In genomic region chr3:160956785-160957184, GRCh38 we compare ENCODE assay signal across 8 cellular contexts.
DNase-seq lines count a peak whose midpoint lies in the region; ATAC-seq and TF ChIP-seq lines count a peak whose summit lies in the region.

No MANE protein-coding gene starts in this region.

- in situ Hi-C loops in astrocyte of the spinal cord (cut with HindIII; ENCODE audit: low sequenced_read_pairs): no loop called here

- H3K4me3 ChIP-seq in astrocyte of the spinal cord (ENCODE audit: low read depth, low read length) (no peak overlapping the region), retinal pigment epithelial cell (ENCODE audit: low read length) (no peak overlapping the region)

- TF ChIP-seq CTCF in AG09319 (IDR thresholded peaks at IDR 0.05; ENCODE audit: low read depth, low read length) (peak; percentile 39), astrocyte of the spinal cord (IDR thresholded peaks at IDR 0.05; ENCODE audit: low read depth, low read length) (peak; percentile 44), retinal pigment epithelial cell (conservative IDR thresholded peaks at IDR 0.05; ENCODE audit: low read depth, low read length) (peak; percentile 42)

- DNase-seq in AG09319 (ENCODE audit: extremely low read depth, low read depth) (no peak), astrocyte of the spinal cord (ENCODE audit: low read depth, low spot score) (peak; percentile 36), retinal pigment epithelial cell (ENCODE audit: low read depth) (no peak), NCI-H1436 treated with DMSO at 0.1 percent for 48 hours (lab: John Stamatoyannopoulos, UW) (no peak), cortex of kidney (lab: John Stamatoyannopoulos, UW) (no peak)
- DNase-seq in activated CD4-positive, alpha-beta T cell treated with anti-CD3 and anti-CD28 coated beads for 1 hour: no peak

- ATAC-seq in GM18907 (IDR thresholded peaks at IDR 0.05; ENCODE audit: unreplicated experiment) (peak; percentile 87), HG03442 (IDR thresholded peaks at IDR 0.05; ENCODE audit: unreplicated experiment) (peak; percentile 85)
